10 cellular contexts compared by ENCODE assay signal in genomic region chr11:130383363-130384168, GRCh38. TPM values are rescaled to one million over a fixed set of nuclear protein-coding genes. Genes with fewer than 3 reads are reported as not detected.
A peak's percentile ranks its signal among the peaks of the same experiment; 100 is the strongest.
DNase-seq lines count a peak whose midpoint lies in the region; ATAC-seq and TF ChIP-seq lines count a peak whose summit lies in the region.
"Had no signal": no experiment of that assay in that cellular context is flagged by ENCODE, and none has a peak within 500 bp of the region (broad histone marks: within the 10 kb centered on the region; RNA-seq: fewer than 3 reads in every experiment).

No MANE protein-coding gene starts in this region.

- H3K27ac Mint-ChIP-seq in GM23338, result peak overlapping the region; percentile 95

- H3K4me3 ChIP-seq in GM23338 (no peak overlapping the region), esophagus squamous epithelium (no peak overlapping the region), uterus (no peak overlapping the region)
- H3K4me3 ChIP-seq: left ventricle myocardium inferior had no signal

- H3K9me2 ChIP-seq in GM23338 (ENCODE audit: insufficient read depth), result peaks cover 25% of the 10 kb centered on the region

- TF ChIP-seq POLR2A in esophagus squamous epithelium (IDR thresholded peaks at IDR 0.05) (no peak), uterus (IDR thresholded peaks at IDR 0.05) (no peak)

- peaks cover 22% of the 10 kb centered on the region for H3F3A ChIP-seq in GM23338 (replicated peaks; ENCODE audit: low read depth)

- H3K4me1 Mint-ChIP-seq in GM23338, result peaks cover 36% of the 10 kb centered on the region

- ATAC-seq in GM23338, result peak; percentile 76

- H4K20me1 ChIP-seq in GM23338 (replicated peaks; ENCODE audit: insufficient read depth), result no peaks in the 10 kb centered on the region

- H2AFZ ChIP-seq in GM23338, result 0 out of 2 replicates have a peak overlapping the region, but pooled peaks have one; percentile 63

- POLR2A ChIA-PET in GM10248 (lab: Yijun Ruan, JAX), result no interaction called here

- no peaks in the 10 kb centered on the region for H3K79me2 ChIP-seq in GM23338 (replicated peaks; ENCODE audit: insufficient read depth)

- DNase-seq in GM23338 (ENCODE audit: low spot score) (peak; percentile 66), MV-4-11 (lab: John Stamatoyannopoulos, UW) (peak; percentile 82), esophagus squamous epithelium (lab: John Stamatoyannopoulos, UW) (no peak), retina (peak; percentile 25), NCI-H1105 treated with DMSO at 0.1 percent for 48 hours (lab: John Stamatoyannopoulos, UW) (no peak), GM10248 (ENCODE audit: extremely low spot score) (no peak), uterus (no peak)
- DNase-seq: left ventricle myocardium inferior; NCI-H2081; stimulated activated CD4-positive, alpha-beta T cell treated with anti-CD3 and anti-CD28 coated beads, Interleukin-4, amount 100 ng/mL, for 4 hours had no signal

- H3K27me3 ChIP-seq in GM23338 (ENCODE audit: insufficient read depth) (no peaks in the 10 kb centered on the region), esophagus squamous epithelium (no peaks in the 10 kb centered on the region), uterus (no peaks in the 10 kb centered on the region)

- peaks cover 13% of the 10 kb centered on the region for H3K9me3 Mint-ChIP-seq in GM23338

- no peak overlapping the region for H3K4me3 Mint-ChIP-seq in GM23338

- H3K4me1 ChIP-seq in GM23338 (ENCODE audit: insufficient read depth), result peaks cover 20% of the 10 kb centered on the region; the same call in 1 of the 2 replicates
- no peaks in the 10 kb centered on the region for H3K4me1 ChIP-seq in esophagus squamous epithelium
- H3K4me1 ChIP-seq in uterus, result no peaks in the 10 kb centered on the region
- H3K4me1 ChIP-seq: left ventricle myocardium inferior had no signal

- peak overlapping the region; percentile 98 for H3K27ac ChIP-seq in GM23338 (ENCODE audit: low read depth)
- peak overlapping the region in 3 of 4 donors; percentile 18 to 64 (median 45) for H3K27ac ChIP-seq in esophagus squamous epithelium
- H3K27ac ChIP-seq in uterus, result no peak overlapping the region
- H3K27ac ChIP-seq: left ventricle myocardium inferior had no signal

- intact Hi-C loops in esophagus squamous epithelium (cut with DNase I), result no loop called here
- intact Hi-C loops in uterus (cut with DNase I; ENCODE audit: low total_unique reads), result no loop called here

- H3K9me3 ChIP-seq in esophagus squamous epithelium (no peaks in the 10 kb centered on the region), uterus (no peaks in the 10 kb centered on the region)
- H3K9me3 ChIP-seq: left ventricle myocardium inferior had no signal

- 46 to 62% methylated on average over 6 to 10 of the region's 10 CpGs for WGBS in esophagus squamous epithelium, 2 donors

- H3K27me3 Mint-ChIP-seq in GM23338 (ENCODE audit: insufficient read depth, low read depth, poor library complexity), result peaks cover 7% of the 10 kb centered on the region

- CTCF ChIA-PET in GM10248 (lab: Yijun Ruan, JAX), result interaction anchor here (0.9 to 1.5 kb wide), 2 partner anchors 15 to 171 kb away, joined by 4 read pairs; no protein-coding TSS in a partner anchor

- H3K4me2 ChIP-seq in GM23338, result peak overlapping the region; percentile 53

- TF ChIP-seq CTCF in GM23338 (conservative IDR thresholded peaks at IDR 0.05; ENCODE audit: low read depth in 2 of 2) (no peak), esophagus squamous epithelium (IDR thresholded peaks at IDR 0.05) (no peak), GM10248 (IDR thresholded peaks at IDR 0.05; ENCODE audit: control extremely low read depth, extremely low read depth, low read depth, missing control alignments) (no peak), uterus (IDR thresholded peaks at IDR 0.05) (no peak)

- H3K36me3 ChIP-seq in GM23338 (ENCODE audit: insufficient read depth) (no peaks in the 10 kb centered on the region), esophagus squamous epithelium (no peaks in the 10 kb centered on the region), uterus (no peaks in the 10 kb centered on the region)
- H3K36me3 ChIP-seq: left ventricle myocardium inferior had no signal

- H3K36me3 Mint-ChIP-seq in GM23338 (ENCODE audit: low read depth), result peaks cover 13% of the 10 kb centered on the region

TF ChIP-seq in GM23338, 12 proteins besides CTCF, POLR2A, EP300 and RAD21 (continues in another document):
- TF ChIP-seq ZNF462 (CRISPR knock-in tag; IDR thresholded peaks at IDR 0.05) (peak; percentile 58; the same call in 1 of the 2 replicates), ZNF114 (CRISPR knock-in tag; IDR thresholded peaks at IDR 0.05) (0 out of 2 replicates have a peak, but pooled peaks have one; percentile 49), STAT1 (IDR thresholded peaks at IDR 0.05; ENCODE audit: unreplicated experiment) (no peak)

RNA-seq across cellular contexts. Expression of gene ADAMTS8, which starts 44.8 kb away (rescaled TPM):
- 15.3 and 16.2 TPM in 2 replicates for total RNA-seq in GM23338 (2014; rRNA removed; shearing (Covaris generic))
- 7.5 and 7.7 TPM in 2 replicates for polyA plus RNA-seq in GM23338 (2016; fragmentation: Nextera tagmentation; extraction: Ambion mirVana)
- 1 to 10 TPM in 3 of 4 donors, under 1 TPM in 1; 0.83 to 8.8 (median 1.8) TPM for total RNA-seq in esophagus squamous epithelium
- 1 to 10 TPM; 1.2 to 7.3 (median 4.6) TPM for total RNA-seq in uterus

Comparison
In these comparisons a context has a peak if more than half of its experiments do, and no peak if none do; other contexts are left out.
1. DNase-seq: peak in GM23338 (single experiment), MV-4-11 (single experiment) and retina (single experiment); none in esophagus squamous epithelium (single experiment), NCI-H1105 treated with DMSO at 0.1 percent for 48 hours (single experiment), GM10248 (single experiment) and uterus (0 of 2).
2. H3K27ac ChIP-seq: peak in GM23338 (single experiment) and esophagus squamous epithelium (3 of 4); none in uterus (0 of 2).